Comparison of ENCODE assay signal across 26 cellular contexts in the genomic region with DNA sequence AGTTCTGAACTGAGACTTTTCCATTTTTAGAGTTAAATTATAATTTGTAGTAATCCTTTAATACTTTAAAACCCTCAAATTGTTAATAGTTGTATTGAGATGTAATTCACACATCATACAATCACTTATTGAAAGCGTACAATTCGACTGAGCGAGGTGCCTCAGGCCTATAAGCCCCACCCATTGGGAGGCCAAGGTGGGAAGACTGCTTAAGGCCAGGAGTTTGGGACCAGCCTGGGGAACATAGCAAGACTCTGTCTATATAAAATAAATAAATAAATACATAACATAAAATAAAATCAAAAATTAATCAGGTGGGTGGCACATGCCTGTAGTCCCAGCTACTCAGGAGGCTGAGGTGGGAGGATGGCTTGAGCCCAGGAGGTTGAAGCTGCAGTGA.
DNase-seq lines count a peak whose midpoint lies in the region; ATAC-seq and TF ChIP-seq lines count a peak whose summit lies in the region.
"Had no signal": no experiment of that assay in that cellular context is flagged by ENCODE, and none has a peak within 500 bp of the region (broad histone marks: within the 10 kb centered on the region; RNA-seq: fewer than 3 reads in every experiment).

No MANE protein-coding gene starts in this region.

- intact Hi-C loops in ascending aorta (cut with DNase I) (no loop called here), lower lobe of right lung (cut with DNase I) (no loop called here), thyroid gland (cut with DNase I) (no loop called here), OCI-LY7 (cut with micrococcal nuclease; ENCODE audit: unreplicated experiment) (no loop called here)
- intact Hi-C loops in activated CD8-positive, alpha-beta T cell treated with anti-CD3 and anti-CD28 coated beads for 36 hours (cut with micrococcal nuclease), result no loop called here

- H3K4me2 ChIP-seq in GM23248 (ENCODE audit: unreplicated experiment) (peak overlapping the region; percentile 44), OCI-LY7 (ENCODE audit: low read length) (no peak overlapping the region)

- H3F3A ChIP-seq in GM23248 (ENCODE audit: insufficient read depth), result no peaks in the 10 kb centered on the region

- H3K79me2 ChIP-seq in GM23248 (ENCODE audit: insufficient read depth) (no peaks in the 10 kb centered on the region), OCI-LY7 (ENCODE audit: insufficient read depth, low read depth, low read length) (no peaks in the 10 kb centered on the region)

- no peak for TF ChIP-seq POLR2A in thyroid gland (IDR thresholded peaks at IDR 0.05)

- WGBS in GM23248 (ENCODE audit: low coverage in 1 of 2, low lambda C conversion rate in 2 of 2, missing lambda C conversion rate in 2 of 2), 2 experiments, result 97 to 99% methylated on average over 3 of the region's 3 CpGs
- WGBS in thyroid gland, 2 donors, result 92 to 97% methylated on average over 3 of the region's 3 CpGs

- no peak overlapping the region for H3K27ac Mint-ChIP-seq in activated CD8-positive, alpha-beta T cell treated with anti-CD3 and anti-CD28 coated beads for 36 hours
- H3K27ac Mint-ChIP-seq: activated naive CD8-positive, alpha-beta T cell; activated T-cell treated with anti-CD3 and anti-CD28 coated beads, Interleukin-2, amount 50 U/mL, for 24 hours; CD8-positive, alpha-beta memory T cell; dendritic cell treated with granulocyte-macrophage colony-stimulating factor and Interleukin-4, amounts not matched to agents 40 ng/mL and 50 ng/mL, for 4 days; endodermal cell; stimulated activated naive B cell treated with anti-CD40 and anti-IgM and Interleukin-4, amounts not matched to agents 10 μg/mL and 1 μg/mL and 100 μg/mL, for 72 hours had no signal

- peaks cover 4% of the 10 kb centered on the region; the same call in 1 of the 2 replicates for H3K4me1 ChIP-seq in GM23248 (ENCODE audit: insufficient read depth)
- H3K4me1 ChIP-seq in ascending aorta, result no peaks in the 10 kb centered on the region
- no peaks in the 10 kb centered on the region for H3K4me1 ChIP-seq in lower lobe of right lung
- H3K4me1 ChIP-seq in skeletal muscle tissue (ENCODE audit: control insufficient read depth in 3 of 3, insufficient read depth in 3 of 3, low read length in 3 of 3), result peaks cover 0 to 6% (median 2%) of the 10 kb centered on the region in 3 donors
- no peaks in the 10 kb centered on the region for H3K4me1 ChIP-seq in thyroid gland
- H3K4me1 ChIP-seq in OCI-LY7 (ENCODE audit: insufficient read depth, low read length, poor library complexity, severe bottlenecking), result no peaks in the 10 kb centered on the region
- H3K4me1 ChIP-seq: BE2C had no signal

- no peaks in the 10 kb centered on the region for H3K9me2 ChIP-seq in GM23248 (ENCODE audit: insufficient read depth)
- H3K9me2 ChIP-seq in OCI-LY7 (ENCODE audit: insufficient read depth, low read length), result no peaks in the 10 kb centered on the region

- H4K20me1 ChIP-seq in GM23248 (ENCODE audit: insufficient read depth) (no peaks in the 10 kb centered on the region), OCI-LY7 (ENCODE audit: insufficient read depth, low read length) (no peaks in the 10 kb centered on the region)

- no peaks in the 10 kb centered on the region for H3K36me3 ChIP-seq in GM23248 (ENCODE audit: low read depth)
- H3K36me3 ChIP-seq in ascending aorta, result no peaks in the 10 kb centered on the region
- H3K36me3 ChIP-seq in lower lobe of right lung, result no peaks in the 10 kb centered on the region
- H3K36me3 ChIP-seq in skeletal muscle tissue (ENCODE audit: control insufficient read depth in 3 of 3, insufficient read depth in 3 of 3, low read length in 3 of 3), result no peaks in the 10 kb centered on the region
- no peaks in the 10 kb centered on the region for H3K36me3 ChIP-seq in thyroid gland
- H3K36me3 ChIP-seq in OCI-LY7 (ENCODE audit: insufficient read depth, low read length), result no peaks in the 10 kb centered on the region
- H3K36me3 ChIP-seq: BE2C had no signal

- no peak for ATAC-seq in lower lobe of right lung
- no peak for ATAC-seq in activated CD8-positive, alpha-beta T cell treated with anti-CD3 and anti-CD28 coated beads for 36 hours
- ATAC-seq: K562; stimulated activated naive B cell treated with anti-CD40 and anti-IgM and Interleukin-4, amounts not matched to agents 10 μg/mL and 1 μg/mL and 100 μg/mL, for 72 hours had no signal

- H3K4me3 Mint-ChIP-seq in activated CD8-positive, alpha-beta T cell treated with anti-CD3 and anti-CD28 coated beads for 36 hours, result no peak overlapping the region
- H3K4me3 Mint-ChIP-seq: activated naive CD8-positive, alpha-beta T cell; activated T-cell treated with anti-CD3 and anti-CD28 coated beads, Interleukin-2, amount 50 U/mL, for 24 hours; CD8-positive, alpha-beta memory T cell; dendritic cell treated with granulocyte-macrophage colony-stimulating factor and Interleukin-4, amounts not matched to agents 40 ng/mL and 50 ng/mL, for 4 days; endodermal cell; stimulated activated naive B cell treated with anti-CD40 and anti-IgM and Interleukin-4, amounts not matched to agents 10 μg/mL and 1 μg/mL and 100 μg/mL, for 72 hours had no signal

- no peaks in the 10 kb centered on the region for H3K27me3 ChIP-seq in GM23248 (replicated peaks; ENCODE audit: insufficient read depth)
- no peaks in the 10 kb centered on the region for H3K27me3 ChIP-seq in ascending aorta
- H3K27me3 ChIP-seq in lower lobe of right lung (ENCODE audit: low read depth), result no peaks in the 10 kb centered on the region
- H3K27me3 ChIP-seq in skeletal muscle tissue (ENCODE audit: control insufficient read depth in 3 of 3, insufficient read depth in 3 of 3, low read length in 3 of 3), result no peaks in the 10 kb centered on the region
- no peaks in the 10 kb centered on the region for H3K27me3 ChIP-seq in thyroid gland
- H3K27me3 ChIP-seq: BE2C, testis had no signal

- DNase-seq in GM23248, result no peak
- no peak for DNase-seq in ascending aorta (ENCODE audit: low spot score in 2 of 2)
- no peak for DNase-seq in lower lobe of right lung
- no peak for DNase-seq in thyroid gland
- DNase-seq in activated CD8-positive, alpha-beta T cell treated with anti-CD3 and anti-CD28 coated beads for 36 hours, result no peak
- no peak for DNase-seq in DMS 273 (lab: John Stamatoyannopoulos, UW; ENCODE audit: unreplicated experiment)
- no peak for DNase-seq in OCI-LY7 (ENCODE audit: low spot score)
- DNase-seq: activated CD4-positive, alpha-beta T cell treated with anti-CD3 and anti-CD28 coated beads, Interleukin-2, amount 50 U/mL, for 1 hour; activated CD4-positive, CD25-positive, alpha-beta regulatory T cell; activated effector memory CD4-positive, alpha-beta T cell treated with anti-CD3 and anti-CD28 coated beads, Interleukin-2, amount 50 U/mL, for 16 hours; activated T-cell treated with anti-CD3 and anti-CD28 coated beads, Interleukin-2, amount 50 U/mL, for 24 hours; BE2C; CD8-positive, alpha-beta memory T cell; EL; endodermal cell; NCI-H1092 treated with DMSO at 0.1 percent for 48 hours; NCI-H1694 treated with DMSO at 0.1 percent for 48 hours; NCI-H510A; posterior cingulate gyrus; stimulated activated naive B cell treated with anti-CD40 and anti-IgM and Interleukin-4, amounts not matched to agents 10 μg/mL and 1 μg/mL and 100 μg/mL, for 72 hours; T-helper 1 cell had no signal

- H3K9me3 ChIP-seq in GM23248 (ENCODE audit: low read depth), result no peaks in the 10 kb centered on the region
- no peaks in the 10 kb centered on the region for H3K9me3 ChIP-seq in ascending aorta
- no peaks in the 10 kb centered on the region for H3K9me3 ChIP-seq in lower lobe of right lung
- no peaks in the 10 kb centered on the region for H3K9me3 ChIP-seq in skeletal muscle tissue (ENCODE audit: control insufficient read depth in 3 of 3, low read length in 3 of 3)
- H3K9me3 ChIP-seq in thyroid gland, result no peaks in the 10 kb centered on the region
- no peaks in the 10 kb centered on the region for H3K9me3 ChIP-seq in OCI-LY7 (ENCODE audit: low read length)
- H3K9me3 ChIP-seq: BE2C, testis had no signal

- H3K27ac ChIP-seq in GM23248 (no peak overlapping the region), ascending aorta (peak overlapping the region; percentile 12 to 50), lower lobe of right lung (peak overlapping the region; percentile 37), skeletal muscle tissue (ENCODE audit: low read depth, low read length) (peak overlapping the region; percentile 61), thyroid gland (no peak overlapping the region), OCI-LY7 (ENCODE audit: low read depth, low read length, poor library complexity, severe bottlenecking) (no peak overlapping the region)

- POLR2A ChIA-PET in activated CD8-positive, alpha-beta T cell treated with anti-CD3 and anti-CD28 coated beads for 36 hours (lab: Charles Lee), result no interaction called here
- POLR2A ChIA-PET in OCI-LY7 (lab: Charles Lee), result interaction anchor here (0.7 to 0.9 kb wide), 2 partner anchors 13 to 700 kb away, joined by 3 read pairs; no protein-coding TSS in a partner anchor

- peak overlapping the region; percentile 54; the same call in 1 of the 2 replicates for H3K4me3 ChIP-seq in GM23248
- H3K4me3 ChIP-seq in ascending aorta, result peak overlapping the region in 1 of 2 donors; percentile 40
- H3K4me3 ChIP-seq in lower lobe of right lung, result no peak overlapping the region
- no peak overlapping the region for H3K4me3 ChIP-seq in skeletal muscle tissue (ENCODE audit: low read length in 3 of 3)
- no peak overlapping the region for H3K4me3 ChIP-seq in thyroid gland (replicated peaks in 1 of 3)
- no peak overlapping the region for H3K4me3 ChIP-seq in OCI-LY7 (ENCODE audit: low read depth, low read length, poor library complexity, severe bottlenecking)
- H3K4me3 ChIP-seq: K562, testis had no signal

- no peaks in the 10 kb centered on the region for H3K36me3 Mint-ChIP-seq in activated CD8-positive, alpha-beta T cell treated with anti-CD3 and anti-CD28 coated beads for 36 hours (ENCODE audit: low read depth)
- H3K36me3 Mint-ChIP-seq: activated naive CD8-positive, alpha-beta T cell; CD8-positive, alpha-beta memory T cell; stimulated activated naive B cell treated with anti-CD40 and anti-IgM and Interleukin-4, amounts not matched to agents 10 μg/mL and 1 μg/mL and 100 μg/mL, for 72 hours had no signal

- H3K4me1 Mint-ChIP-seq in activated CD8-positive, alpha-beta T cell treated with anti-CD3 and anti-CD28 coated beads for 36 hours (ENCODE audit: low read depth), result no peaks in the 10 kb centered on the region
- H3K4me1 Mint-ChIP-seq: CD8-positive, alpha-beta memory T cell; endodermal cell; stimulated activated naive B cell treated with anti-CD40 and anti-IgM and Interleukin-4, amounts not matched to agents 10 μg/mL and 1 μg/mL and 100 μg/mL, for 72 hours had no signal

- no peaks in the 10 kb centered on the region for H3K9me3 Mint-ChIP-seq in activated CD8-positive, alpha-beta T cell treated with anti-CD3 and anti-CD28 coated beads for 36 hours
- H3K9me3 Mint-ChIP-seq: activated T-cell treated with anti-CD3 and anti-CD28 coated beads, Interleukin-2, amount 50 U/mL, for 24 hours; CD8-positive, alpha-beta memory T cell; dendritic cell treated with granulocyte-macrophage colony-stimulating factor and Interleukin-4, amounts not matched to agents 40 ng/mL and 50 ng/mL, for 4 days; stimulated activated naive B cell treated with anti-CD40 and anti-IgM and Interleukin-4, amounts not matched to agents 10 μg/mL and 1 μg/mL and 100 μg/mL, for 72 hours had no signal

- in situ Hi-C loops in GM23248 (cut with MboI), result no loop called here

- peak overlapping the region; percentile 73 for H2AFZ ChIP-seq in GM23248
- H2AFZ ChIP-seq in OCI-LY7 (ENCODE audit: low read length), result no peak overlapping the region

- no peak for TF ChIP-seq CTCF in ascending aorta (IDR thresholded peaks at IDR 0.05)
- no peak for TF ChIP-seq CTCF in lower lobe of right lung (IDR thresholded peaks at IDR 0.05)
- no peak for TF ChIP-seq CTCF in thyroid gland (IDR thresholded peaks at IDR 0.05)
- no peak for TF ChIP-seq CTCF in activated CD8-positive, alpha-beta T cell treated with anti-CD3 and anti-CD28 coated beads for 36 hours (IDR thresholded peaks at IDR 0.05)
- TF ChIP-seq CTCF in OCI-LY7 (conservative IDR thresholded peaks at IDR 0.05; ENCODE audit: low read length), result no peak

- H3K27me3 Mint-ChIP-seq in activated CD8-positive, alpha-beta T cell treated with anti-CD3 and anti-CD28 coated beads for 36 hours, result peaks cover 5% of the 10 kb centered on the region
- H3K27me3 Mint-ChIP-seq: dendritic cell treated with granulocyte-macrophage colony-stimulating factor and Interleukin-4, amounts not matched to agents 40 ng/mL and 50 ng/mL, for 4 days had no signal

- CTCF ChIA-PET in activated CD8-positive, alpha-beta T cell treated with anti-CD3 and anti-CD28 coated beads for 36 hours (lab: Charles Lee), result interaction anchor here (1.0 to 2.4 kb wide), 2 partner anchors 12 kb away, joined by 4 to 9 read pairs; no protein-coding TSS in a partner anchor
- CTCF ChIA-PET in OCI-LY7 (lab: Charles Lee; ENCODE audit: unreplicated experiment), result no interaction called here

- BruUV-seq in OCI-LY7 (replicated peaks; lab: Mats Ljungman, UMichigan), result no TSS peak

- H3K9ac ChIP-seq in GM23248 (0 out of 2 replicates have a peak overlapping the region, but pooled peaks have one; percentile 47), skeletal muscle tissue (ENCODE audit: low read depth in 1 of 3, low read length in 3 of 3) (peak overlapping the region in 2 of 3 donors; percentile 25 to 63)

Comparison
In these comparisons a context has a peak if more than half of its experiments do, and no peak if none do; other contexts are left out.
1. H3K27ac ChIP-seq: peak in ascending aorta (2 of 2), lower lobe of right lung (single experiment) and skeletal muscle tissue (single experiment); none in GM23248 (single experiment), thyroid gland (0 of 3) and OCI-LY7 (single experiment).